In genomic region chr14:61569783-61570182, GRCh38 we compare ENCODE assay signal across 8 cellular contexts.
DNase-seq lines count a peak whose midpoint lies in the region; ATAC-seq and TF ChIP-seq lines count a peak whose summit lies in the region.

No MANE protein-coding gene starts in this region.

- H3K4me3 Mint-ChIP-seq in stimulated activated naive B cell treated with anti-CD40 and anti-IgM and Interleukin-4, amounts not matched to agents 10 μg/mL and 1 μg/mL and 100 μg/mL, for 72 hours, result peak overlapping the region in 1 of 2 donors; percentile 6

- H3K27me3 Mint-ChIP-seq in stimulated activated naive B cell treated with anti-CD40 and anti-IgM and Interleukin-4, amounts not matched to agents 10 μg/mL and 1 μg/mL and 100 μg/mL, for 72 hours, result no peaks in the 10 kb centered on the region

- H3K4me1 Mint-ChIP-seq in stimulated activated naive B cell treated with anti-CD40 and anti-IgM and Interleukin-4, amounts not matched to agents 10 μg/mL and 1 μg/mL and 100 μg/mL, for 72 hours, result peaks cover 46 to 74% of the 10 kb centered on the region in 2 donors

- peak; percentile 55 for DNase-seq in stimulated activated CD4-positive, alpha-beta T cell treated with anti-CD3 and anti-CD28 coated beads, Interleukin-15, amount 100 ng/mL, for 24 hours
- no peak for DNase-seq in stimulated activated CD4-positive, alpha-beta T cell treated with anti-CD3 and anti-CD28 coated beads, Interleukin-2, amount 100 ng/mL, for 48 hours
- peak; percentile 45 for DNase-seq in activated CD8-positive, alpha-beta memory T cell treated with anti-CD3 and anti-CD28 coated beads, Interleukin-2, amount 50 U/mL, for 1 hour (ENCODE audit: extremely low read depth)
- DNase-seq in fibroblast of the conjunctiva (ENCODE audit: low read depth) (peak; percentile 92), GM10248 (ENCODE audit: extremely low spot score) (no peak), hippocampal formation (lab: John Stamatoyannopoulos, UW) (no peak)
- no peak for DNase-seq in stimulated activated naive B cell treated with anti-CD40 and anti-IgM and Interleukin-4, amounts not matched to agents 10 μg/mL and 1 μg/mL and 100 μg/mL, for 72 hours

- no peaks in the 10 kb centered on the region for H3K9me3 Mint-ChIP-seq in stimulated activated naive B cell treated with anti-CD40 and anti-IgM and Interleukin-4, amounts not matched to agents 10 μg/mL and 1 μg/mL and 100 μg/mL, for 72 hours

- peaks cover 0 to 3% of the 10 kb centered on the region in 2 donors for H3K36me3 Mint-ChIP-seq in stimulated activated naive B cell treated with anti-CD40 and anti-IgM and Interleukin-4, amounts not matched to agents 10 μg/mL and 1 μg/mL and 100 μg/mL, for 72 hours

- ATAC-seq in stimulated activated naive B cell treated with anti-CD40 and anti-IgM and Interleukin-4, amounts not matched to agents 10 μg/mL and 1 μg/mL and 100 μg/mL, for 72 hours (replicated peaks), result no peak
- no peak for ATAC-seq in HG02885 (IDR thresholded peaks at IDR 0.05; ENCODE audit: poor library complexity, unreplicated experiment)

- H3K27ac Mint-ChIP-seq in stimulated activated naive B cell treated with anti-CD40 and anti-IgM and Interleukin-4, amounts not matched to agents 10 μg/mL and 1 μg/mL and 100 μg/mL, for 72 hours, result peak overlapping the region; percentile 66

- CTCF ChIA-PET in GM10248 (lab: Yijun Ruan, JAX), result interaction anchor here (1.2 to 3.5 kb wide), 6 partner anchors 10 to 23 kb away, joined by 3 to 17 read pairs (median 4); no protein-coding TSS in a partner anchor

- POLR2A ChIA-PET in GM10248 (lab: Yijun Ruan, JAX), result no interaction called here

- TF ChIP-seq CTCF in GM10248 (IDR thresholded peaks at IDR 0.05; ENCODE audit: control extremely low read depth, extremely low read depth, low read depth, missing control alignments), result no peak

Comparison
In these comparisons a context has a peak if more than half of its experiments do, and no peak if none do; other contexts are left out.
1. DNase-seq: peak in stimulated activated CD4-positive, alpha-beta T cell treated with anti-CD3 and anti-CD28 coated beads, Interleukin-15, amount 100 ng/mL, for 24 hours (single experiment), activated CD8-positive, alpha-beta memory T cell treated with anti-CD3 and anti-CD28 coated beads, Interleukin-2, amount 50 U/mL, for 1 hour (single experiment) and fibroblast of the conjunctiva (single experiment); none in stimulated activated CD4-positive, alpha-beta T cell treated with anti-CD3 and anti-CD28 coated beads, Interleukin-2, amount 100 ng/mL, for 48 hours (0 of 2), stimulated activated naive B cell treated with anti-CD40 and anti-IgM and Interleukin-4, amounts not matched to agents 10 μg/mL and 1 μg/mL and 100 μg/mL, for 72 hours (single experiment), GM10248 (single experiment) and hippocampal formation (0 of 2).